8 cellular contexts compared by ENCODE assay signal in the genomic region with DNA sequence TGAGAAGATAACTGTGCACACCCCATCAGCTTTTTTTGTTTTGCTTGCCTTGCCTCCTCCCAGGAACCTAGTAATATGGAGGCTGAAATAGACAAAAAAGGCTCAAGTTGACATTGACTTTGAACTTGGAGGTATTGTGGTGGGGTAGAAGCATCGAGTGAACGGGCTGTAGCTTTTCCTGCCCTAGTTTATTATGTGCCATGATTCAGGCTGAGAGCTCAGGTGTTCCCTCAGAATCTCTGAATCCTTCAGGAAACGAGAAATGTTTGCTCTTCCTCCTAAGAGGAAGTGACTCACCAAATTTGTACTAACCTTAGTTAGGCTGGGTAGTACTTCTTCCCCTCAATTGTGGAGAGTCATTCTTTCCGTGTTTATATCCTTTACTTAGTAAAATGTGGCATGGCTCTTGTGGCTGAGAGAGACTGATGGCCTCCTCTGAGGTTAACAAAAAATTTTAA.
DNase-seq lines count a peak whose midpoint lies in the region; ATAC-seq and TF ChIP-seq lines count a peak whose summit lies in the region.

No MANE protein-coding gene starts in this region.

- no peaks in the 10 kb centered on the region; the same call in 1 of the 2 replicates for H3K9me3 ChIP-seq in PC-9 (ENCODE audit: insufficient read depth, low read depth)
- H3K9me3 ChIP-seq in esophagus squamous epithelium = no peaks in the 10 kb centered on the region

- CTCF ChIA-PET in PC-9 (lab: Charles Lee) = no interaction called here

- TF ChIP-seq CTCF in PC-9 (conservative IDR thresholded peaks at IDR 0.05) (no peak), esophagus squamous epithelium (IDR thresholded peaks at IDR 0.05) (no peak), GM10266 (IDR thresholded peaks at IDR 0.05; ENCODE audit: control insufficient read depth, insufficient read depth, low read depth, missing control alignments) (no peak)

- H3K27ac ChIP-seq in PC-9 (peak overlapping the region; percentile 85), esophagus squamous epithelium (peak overlapping the region; percentile 65 to 84 (median 80)), skin epidermis (peak overlapping the region in 17 of 21 experiments; percentile 9 to 84 (median 60))

- peak overlapping the region; percentile 57 for H3K4me2 ChIP-seq in PC-9

- DNase-seq in activated CD4-positive, CD25-positive, alpha-beta regulatory T cell treated with anti-CD3 and anti-CD28 coated beads, Interleukin-2, amount 50 U/mL, for 72 hours = no peak
- DNase-seq in PC-9 = peak in 1 of 2 experiments; percentile 99
- no peak for DNase-seq in esophagus squamous epithelium (lab: John Stamatoyannopoulos, UW)
- no peak for DNase-seq in COLO668 (lab: John Stamatoyannopoulos, UW; ENCODE audit: unreplicated experiment)
- no peak for DNase-seq in GM10266 (ENCODE audit: extremely low spot score)
- DNase-seq in NCI-H748 treated with DMSO at 0.1 percent for 48 hours (lab: John Stamatoyannopoulos, UW) = no peak

- H3K4me1 ChIP-seq in PC-9 (replicated peaks; ENCODE audit: insufficient read depth) (peaks cover 63% of the 10 kb centered on the region), esophagus squamous epithelium (peaks cover 4 to 54% (median 18%) of the 10 kb centered on the region in 3 donors)

- H3K36me3 ChIP-seq in PC-9 (ENCODE audit: low read depth) (no peaks in the 10 kb centered on the region), esophagus squamous epithelium (peaks cover 0 to 37% (median 0%) of the 10 kb centered on the region in 3 donors)

- H3K9me2 ChIP-seq in PC-9 (ENCODE audit: insufficient read depth) = no peaks in the 10 kb centered on the region

- H2AFZ ChIP-seq in PC-9 = no peak overlapping the region

- POLR2A ChIA-PET in PC-9 (lab: Charles Lee; ENCODE audit: unreplicated experiment) = interaction anchor here (0.6 to 0.7 kb wide), 2 partner anchors 75 to 99 kb away, joined by 3 to 8 read pairs; no protein-coding TSS in a partner anchor

- no peak for TF ChIP-seq POLR2A in esophagus squamous epithelium (IDR thresholded peaks at IDR 0.05)

- H3K27me3 ChIP-seq in PC-9 (ENCODE audit: insufficient read depth, low read depth) (no peaks in the 10 kb centered on the region), esophagus squamous epithelium (no peaks in the 10 kb centered on the region)

- H3K4me3 ChIP-seq in PC-9 = no peak overlapping the region
- no peak overlapping the region for H3K4me3 ChIP-seq in esophagus squamous epithelium
- H3K4me3 ChIP-seq in skin epidermis = no peak overlapping the region

- H4K20me1 ChIP-seq in PC-9 (ENCODE audit: insufficient read depth) = no peaks in the 10 kb centered on the region

- 24 to 30% methylated on average over 4 of the region's 4 CpGs for WGBS in esophagus squamous epithelium, 2 donors

- peaks cover 9% of the 10 kb centered on the region; the same call in 1 of the 2 replicates for H3K79me2 ChIP-seq in PC-9 (ENCODE audit: low read depth)

- intact Hi-C loops in PC-9 (cut with micrococcal nuclease; ENCODE audit: unreplicated experiment) (loop anchor here (1.0 kb wide), 3 partner anchors 35 to 250 kb away; no protein-coding TSS in a partner anchor), esophagus squamous epithelium (cut with DNase I) (no loop called here)

- no TSS peak for BruUV-seq in PC-9 (replicated peaks; lab: Mats Ljungman, UMichigan)

- peak; percentile 55 to 64 for ATAC-seq in activated CD4-positive, CD25-positive, alpha-beta regulatory T cell treated with anti-CD3 and anti-CD28 coated beads, Interleukin-2, amount 50 U/mL, for 24 hours

- H3F3A ChIP-seq in PC-9 (ENCODE audit: insufficient read depth, low read depth) = peaks cover 45% of the 10 kb centered on the region
